ENCODE assay signal across 8 cellular contexts in the genomic region with DNA sequence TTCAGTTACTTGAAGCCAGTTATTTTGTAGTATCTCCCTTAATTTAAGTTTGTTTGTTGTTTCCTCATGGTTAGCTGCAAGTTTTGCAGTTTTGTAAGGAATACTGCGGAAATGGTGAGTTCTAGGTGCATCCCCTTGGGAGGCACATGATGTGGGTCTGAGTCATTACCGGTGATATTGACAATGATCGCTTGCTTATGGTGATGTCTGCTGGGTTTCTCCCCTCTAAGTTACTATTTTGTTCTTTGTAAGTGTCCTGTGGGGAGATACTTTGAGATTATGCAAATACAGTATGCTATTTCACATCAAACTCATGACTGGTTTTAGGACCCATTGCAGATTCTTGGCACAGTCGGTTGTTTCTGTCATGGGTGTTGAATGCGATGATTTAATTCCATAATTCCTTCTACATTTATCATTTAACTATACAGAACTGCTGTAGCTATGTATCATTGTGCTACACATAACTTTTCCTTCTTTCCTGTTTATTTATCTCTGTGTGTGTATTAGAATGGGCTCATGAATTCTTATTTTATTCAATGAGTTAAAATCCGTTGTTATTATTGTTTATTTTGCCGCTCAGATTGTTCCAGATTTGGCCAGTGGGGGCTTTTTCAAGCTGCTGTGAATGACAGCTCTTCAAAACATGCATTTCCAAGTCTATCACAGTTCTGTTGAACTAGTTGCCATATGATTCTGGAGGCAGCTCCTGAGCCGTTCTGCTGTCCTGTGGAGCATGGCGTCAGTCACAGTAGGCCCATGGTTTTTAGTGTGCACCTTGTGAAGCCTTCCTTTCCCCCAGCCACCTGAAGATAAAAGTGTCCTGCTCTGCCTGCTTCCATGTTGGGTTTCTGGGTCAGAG. TPM values are rescaled to one million over a fixed set of nuclear protein-coding genes. Genes with fewer than 3 reads are reported as not detected.
DNase-seq lines count a peak whose midpoint lies in the region; ATAC-seq and TF ChIP-seq lines count a peak whose summit lies in the region.

No MANE protein-coding gene starts in this region.

- no peak overlapping the region for H3K4me3 ChIP-seq in BE2C (ENCODE audit: low read depth, low read length)

- H3K4me1 ChIP-seq in BE2C: no peaks in the 10 kb centered on the region; the same call in 1 of the 2 replicates

- peak overlapping the region; percentile 100 for H3K27ac Mint-ChIP-seq in T-helper 17 cell

- H3K36me3 Mint-ChIP-seq in T-helper 17 cell (ENCODE audit: low read depth): peaks cover 3% of the 10 kb centered on the region

- H3K4me3 Mint-ChIP-seq in T-helper 17 cell: peak overlapping the region; percentile 87

- no peaks in the 10 kb centered on the region for H3K9me3 ChIP-seq in T-helper 17 cell (ENCODE audit: control insufficient read depth, low read length, poor library complexity, severe bottlenecking)
- no peaks in the 10 kb centered on the region for H3K9me3 ChIP-seq in BE2C

- ATAC-seq in HG02884 (IDR thresholded peaks at IDR 0.05; ENCODE audit: unreplicated experiment): peak; percentile 91
- ATAC-seq in T-helper 17 cell: peak; percentile 88

- H3K36me3 ChIP-seq in BE2C: no peaks in the 10 kb centered on the region

- no peaks in the 10 kb centered on the region for H3K27me3 Mint-ChIP-seq in T-helper 17 cell

- peak; percentile 58 for DNase-seq in stimulated activated CD4-positive, alpha-beta T cell treated with anti-CD3 and anti-CD28 coated beads, Interleukin-1b, Interleukin-23, amount 100 ng/mL, for 48 hours
- no peak for DNase-seq in stimulated activated CD4-positive, alpha-beta T cell treated with anti-CD3 and anti-CD28 coated beads, Interleukin-2, amount 100 ng/mL, for 48 hours
- DNase-seq in T-helper 17 cell (no peak), fibroblast of the conjunctiva (ENCODE audit: low read depth) (peak; percentile 59), HuH-7 (ENCODE audit: low spot score) (no peak), BE2C (no peak)
- no peak for DNase-seq in effector CD8-positive, alpha-beta T cell (lab: John Stamatoyannopoulos, UW)

- no peaks in the 10 kb centered on the region for H3K27me3 ChIP-seq in BE2C

- H3K4me1 Mint-ChIP-seq in T-helper 17 cell: peaks cover 65% of the 10 kb centered on the region

- TF ChIP-seq CTCF in BE2C (IDR thresholded peaks at IDR 0.05; ENCODE audit: low read depth, low read length): no peak

RNA-seq across cellular contexts. Expression of gene TSPAN14, which starts 18.4 kb away (rescaled TPM):
- total RNA-seq in T-helper 17 cell: 100 to 1,000 TPM; 118 to 139 TPM
- 29.9 TPM for polyA plus RNA-seq in BE2C (2012; ENCODE audit: insufficient read depth, insufficient read length, low read depth)

Comparison
In these comparisons a context has a peak if more than half of its experiments do, and no peak if none do; other contexts are left out.
1. DNase-seq: peak in stimulated activated CD4-positive, alpha-beta T cell treated with anti-CD3 and anti-CD28 coated beads, Interleukin-1b, Interleukin-23, amount 100 ng/mL, for 48 hours (single experiment) and fibroblast of the conjunctiva (single experiment); none in stimulated activated CD4-positive, alpha-beta T cell treated with anti-CD3 and anti-CD28 coated beads, Interleukin-2, amount 100 ng/mL, for 48 hours (0 of 2), T-helper 17 cell (0 of 3), HuH-7 (single experiment), BE2C (single experiment) and effector CD8-positive, alpha-beta T cell (single experiment).